In genomic region chr2:235332240-235332890, GRCh38 we compare ENCODE assay signal across 11 cellular contexts.
"Had no signal": no experiment of that assay in that cellular context is flagged by ENCODE, and none has a peak within 500 bp of the region (broad histone marks: within the 10 kb centered on the region; RNA-seq: fewer than 3 reads in every experiment).

No MANE protein-coding gene starts in this region.

- H3K27ac Mint-ChIP-seq: GM23338, H9, HFFc6 had no signal

- H3K9ac ChIP-seq: GM23248 had no signal

- DNase-seq: GM23248, GOT3, H7, H9, HCEC 1CT, HFFc6 had no signal

- H3K4me1 Mint-ChIP-seq: GM23338, H9 had no signal

- H3K9me3 ChIP-seq: HAP-1 had no signal

- ATAC-seq: GM23338, HCT116 had no signal

- H3K9me3 Mint-ChIP-seq: GM23338 had no signal

- H3K4me3 ChIP-seq: GM23248, GM23338, HAP-1 had no signal

- H3K4me3 Mint-ChIP-seq: GM23338, H9, HFFc6 had no signal

- H3K4me2 ChIP-seq: GM23338 had no signal

- H2AFZ ChIP-seq: GM23248, GM23338 had no signal

- H3K36me3 ChIP-seq: HAP-1 had no signal

- H3K27ac ChIP-seq: GM23248 had no signal

- H3K4me1 ChIP-seq: HAP-1 had no signal

- FAIRE-seq: H1, H54 had no signal
